ENCODE assay signal across 9 cellular contexts in genomic region chr5:140631831-140632365, GRCh38. TPM values are rescaled to one million over a fixed set of nuclear protein-coding genes. Genes with fewer than 3 reads are reported as not detected.
DNase-seq lines count a peak whose midpoint lies in the region; ATAC-seq and TF ChIP-seq lines count a peak whose summit lies in the region.
"Had no signal": no experiment of that assay in that cellular context is flagged by ENCODE, and none has a peak within 500 bp of the region (broad histone marks: within the 10 kb centered on the region; RNA-seq: fewer than 3 reads in every experiment).

No MANE protein-coding gene starts in this region.

- H3K79me2 ChIP-seq in fibroblast of lung (ENCODE audit: control insufficient read depth, insufficient read depth, low read length) = no peaks in the 10 kb centered on the region

- H3K27me3 ChIP-seq in fibroblast of lung (ENCODE audit: control insufficient read depth, insufficient read depth, low read length) (no peaks in the 10 kb centered on the region), rectal smooth muscle tissue (ENCODE audit: control insufficient read depth, insufficient read depth, low read length) (no peaks in the 10 kb centered on the region)

- peak overlapping the region; percentile 98 for H3K4me2 ChIP-seq in fibroblast of lung (ENCODE audit: extremely low read depth, insufficient read depth, low read length)

- H3K9me3 ChIP-seq in fibroblast of lung (ENCODE audit: control insufficient read depth, insufficient read depth, low read depth, low read length) = no peaks in the 10 kb centered on the region

- H4K20me1 ChIP-seq in fibroblast of lung (ENCODE audit: control insufficient read depth, extremely low read depth, insufficient read depth, low read length) = no peaks in the 10 kb centered on the region

- H3K4me1 ChIP-seq in fibroblast of lung (ENCODE audit: control insufficient read depth, extremely low read depth, insufficient read depth, low read length) (peaks cover 2% of the 10 kb centered on the region), rectal smooth muscle tissue (ENCODE audit: control insufficient read depth, insufficient read depth, low read length) (peaks cover 4% of the 10 kb centered on the region)

- no peak for TF ChIP-seq CTCF in fibroblast of lung (conservative IDR thresholded peaks at IDR 0.05 in 1 of 2, IDR thresholded peaks at IDR 0.05 in 1 of 2; ENCODE audit: low read depth in 1 of 2, low read length in 2 of 2)

- DNase-seq in NCI-H1694 treated with DMSO at 0.1 percent for 48 hours (lab: John Stamatoyannopoulos, UW) = peak; percentile 2
- DNase-seq in NCI-H1694 (lab: John Stamatoyannopoulos, UW) = no peak
- DNase-seq in activated CD4-positive, alpha-beta T cell treated with anti-CD3 and anti-CD28 coated beads for 4 hours = peak; percentile 21 to 24
- DNase-seq in fibroblast of lung (ENCODE audit: low read depth in 2 of 2) = no peak
- no peak for DNase-seq in GM19240 (ENCODE audit: insufficient read length, low spot score)
- no peak for DNase-seq in HuH-7 (ENCODE audit: low spot score)

- ATAC-seq in HG03025 (IDR thresholded peaks at IDR 0.05; ENCODE audit: low FRiP score, unreplicated experiment) = peak; percentile 28

- no peaks in the 10 kb centered on the region for H3K36me3 ChIP-seq in fibroblast of lung (ENCODE audit: control insufficient read depth, insufficient read depth, low read length)
- no peaks in the 10 kb centered on the region for H3K36me3 ChIP-seq in rectal smooth muscle tissue (ENCODE audit: control insufficient read depth, insufficient read depth, low read length)

- H2AFZ ChIP-seq in fibroblast of lung (ENCODE audit: low read length) = peak overlapping the region; percentile 98

- H3K4me3 ChIP-seq in fibroblast of lung (replicated peaks in 1 of 4; ENCODE audit: control extremely low read depth in 1 of 4, insufficient read depth in 1 of 4, low read depth in 3 of 4, low read length in 4 of 4) (peak overlapping the region; percentile 15 to 56 (median 54)), rectal smooth muscle tissue (ENCODE audit: low read length) (peak overlapping the region; percentile 80)
- H3K4me3 ChIP-seq: A549 had no signal

- no peak overlapping the region for H3K27ac ChIP-seq in fibroblast of lung (ENCODE audit: insufficient read depth, low read length)
- peak overlapping the region; percentile 49 for H3K27ac ChIP-seq in rectal smooth muscle tissue (ENCODE audit: low read depth, low read length)

- H3K9ac ChIP-seq in fibroblast of lung (ENCODE audit: insufficient read depth, low read length) (no peak overlapping the region), rectal smooth muscle tissue (ENCODE audit: low read length) (peak overlapping the region; percentile 42)

RNA-seq across cellular contexts. Expression of gene CD14, which starts 1.1 kb away (rescaled TPM):
- total RNA-seq in fibroblast of lung = 4.1 and 10.9 TPM in 2 replicates
- 0.32 and 0.45 TPM in 2 replicates for polyA plus RNA-seq in fibroblast of lung
- polyA plus RNA-seq in fibroblast of lung (2012) = 0.49 and 1.4 TPM in 2 replicates
- not detected in 2 replicates for polyA minus RNA-seq in fibroblast of lung (ENCODE audit: low replicate concordance)

RNA-seq across cellular contexts. Expression of gene TMCO6, which starts 7.4 kb away (rescaled TPM):
- total RNA-seq in fibroblast of lung = 13.6 and 18.0 TPM in 2 replicates
- polyA plus RNA-seq in fibroblast of lung = 6.6 and 7.6 TPM in 2 replicates
- 5.7 and 7.5 TPM in 2 replicates for polyA plus RNA-seq in fibroblast of lung (2012)
- polyA minus RNA-seq in fibroblast of lung (ENCODE audit: low replicate concordance) = 18.3 and 21.3 TPM in 2 replicates

RNA-seq across cellular contexts. Expression of gene NDUFA2, which starts 15.5 kb away (rescaled TPM):
- total RNA-seq in fibroblast of lung = 39.8 and 64.9 TPM in 2 replicates
- polyA plus RNA-seq in fibroblast of lung = 57.9 and 65.9 TPM in 2 replicates
- polyA plus RNA-seq in fibroblast of lung (2012) = 117 and 118 TPM in 2 replicates
- polyA minus RNA-seq in fibroblast of lung (ENCODE audit: low replicate concordance) = 10.4 and 17.6 TPM in 2 replicates

RNA-seq across cellular contexts. Expression of gene IK, which starts 15.7 kb away (rescaled TPM):
- total RNA-seq in fibroblast of lung = 96.6 and 96.9 TPM in 2 replicates
- 155 and 170 TPM in 2 replicates for polyA plus RNA-seq in fibroblast of lung
- 90.5 and 97.8 TPM in 2 replicates for polyA plus RNA-seq in fibroblast of lung (2012)
- 17.9 and 24.9 TPM in 2 replicates for polyA minus RNA-seq in fibroblast of lung (ENCODE audit: low replicate concordance)

RNA-seq across cellular contexts. Expression of gene WDR55, which starts 32.8 kb away (rescaled TPM):
- 25.2 and 28.4 TPM in 2 replicates for total RNA-seq in fibroblast of lung
- 18.8 and 22.1 TPM in 2 replicates for polyA plus RNA-seq in fibroblast of lung
- polyA plus RNA-seq in fibroblast of lung (2012) = 13.9 and 16.1 TPM in 2 replicates
- polyA minus RNA-seq in fibroblast of lung (ENCODE audit: low replicate concordance) = 14.6 and 27.7 TPM in 2 replicates

Comparison
In these comparisons a context has a peak if more than half of its experiments do, and no peak if none do; other contexts are left out.
1. DNase-seq: peak in NCI-H1694 treated with DMSO at 0.1 percent for 48 hours (single experiment) and activated CD4-positive, alpha-beta T cell treated with anti-CD3 and anti-CD28 coated beads for 4 hours (2 of 2); none in NCI-H1694 (single experiment), fibroblast of lung (0 of 2), GM19240 (single experiment) and HuH-7 (single experiment).